ENCODE assay signal across 20 cellular contexts in the genomic region with DNA sequence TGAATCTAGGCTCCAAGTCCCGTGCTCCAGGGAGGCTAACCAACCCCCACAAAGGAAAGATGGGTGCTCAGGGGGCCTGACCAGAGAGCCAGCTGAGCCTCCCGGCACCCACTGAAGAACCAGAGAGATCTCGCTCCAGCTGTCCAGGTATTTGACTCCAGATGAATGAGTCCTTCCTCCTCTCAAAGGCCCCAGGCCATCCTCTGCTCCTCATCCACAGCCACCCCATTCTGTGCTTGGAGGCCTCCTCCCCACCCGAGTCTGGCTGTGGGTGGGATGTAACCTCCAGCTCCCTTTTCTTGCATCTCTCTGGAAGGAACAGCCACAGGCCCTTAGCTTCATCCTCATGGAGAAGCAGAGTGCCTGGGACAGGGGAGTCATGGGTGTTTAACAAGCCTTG. TPM values are rescaled to one million over a fixed set of nuclear protein-coding genes. Genes with fewer than 3 reads are reported as not detected.
DNase-seq lines count a peak whose midpoint lies in the region; ATAC-seq and TF ChIP-seq lines count a peak whose summit lies in the region.
"Had no signal": no experiment of that assay in that cellular context is flagged by ENCODE, and none has a peak within 500 bp of the region (broad histone marks: within the 10 kb centered on the region; RNA-seq: fewer than 3 reads in every experiment).

No MANE protein-coding gene starts in this region.

- H3K4me3 ChIP-seq in heart left ventricle (no peak overlapping the region), colonic mucosa (no peak overlapping the region), lung (no peak overlapping the region), spleen (no peak overlapping the region), BE2C (ENCODE audit: low read depth, low read length) (no peak overlapping the region)
- H3K4me3 ChIP-seq: GM12878, Peyer's patch had no signal

- 87 to 95% (median 91%) methylated on average over 4 of the region's 4 CpGs for WGBS in heart left ventricle, 4 donors
- WGBS in lung, 2 donors = 87 to 94% methylated on average over 4 of the region's 4 CpGs
- WGBS in spleen, 5 donors = 86 to 96% (median 95%) methylated on average over 3 to 4 of the region's 4 CpGs

- H3K27me3 ChIP-seq in heart left ventricle (no peaks in the 10 kb centered on the region), colonic mucosa (no peaks in the 10 kb centered on the region), lung (ENCODE audit: control insufficient read depth, insufficient read depth) (no peaks in the 10 kb centered on the region), spleen (replicated peaks in 1 of 7) (peaks cover 0 to 7% (median 0%) of the 10 kb centered on the region in 7 donors), BE2C (no peaks in the 10 kb centered on the region)
- H3K27me3 ChIP-seq: Peyer's patch had no signal

- TF ChIP-seq POLR2A in heart left ventricle (IDR thresholded peaks at IDR 0.05) (no peak), spleen (IDR thresholded peaks at IDR 0.05) (no peak)

- H3K9me3 ChIP-seq in heart left ventricle (no peaks in the 10 kb centered on the region), colonic mucosa (no peaks in the 10 kb centered on the region), lung (ENCODE audit: control insufficient read depth in 2 of 2, insufficient read depth in 1 of 2, low read length in 1 of 2) (peaks cover 0 to 2% of the 10 kb centered on the region in 2 donors), spleen (no peaks in the 10 kb centered on the region), BE2C (no peaks in the 10 kb centered on the region)
- H3K9me3 ChIP-seq: Peyer's patch had no signal

- intact Hi-C loops in heart left ventricle (cut with DNase I) = no loop called here
- intact Hi-C loops in cardiac septum (cut with DNase I) = no loop called here
- intact Hi-C loops in colonic mucosa (cut with DNase I) = no loop called here
- intact Hi-C loops in spleen (cut with DNase I; ENCODE audit: low total_unique reads) = no loop called here

- peaks cover 0 to 32% (median 12%) of the 10 kb centered on the region in 12 donors for H3K4me1 ChIP-seq in heart left ventricle
- H3K4me1 ChIP-seq in colonic mucosa = no peaks in the 10 kb centered on the region
- no peaks in the 10 kb centered on the region for H3K4me1 ChIP-seq in lung (ENCODE audit: control insufficient read depth in 2 of 2, insufficient read depth in 2 of 2, low read length in 2 of 2)
- H3K4me1 ChIP-seq in spleen = peaks cover 0 to 12% (median 0%) of the 10 kb centered on the region in 6 donors
- no peaks in the 10 kb centered on the region for H3K4me1 ChIP-seq in BE2C
- H3K4me1 ChIP-seq: Peyer's patch had no signal

- DNase-seq in heart left ventricle (no peak), cardiac septum (ENCODE audit: low spot score) (no peak), colonic mucosa (peak; percentile 9), lung (ENCODE audit: low spot score) (peak; percentile 26), spleen (peak; percentile 39), BE2C (no peak), UCSD-AML1 (lab: John Stamatoyannopoulos, UW; ENCODE audit: unreplicated experiment) (no peak), NCI-H146 (lab: John Stamatoyannopoulos, UW) (no peak)
- DNase-seq: ACHN; DND-41; NCI-H1105; NCI-H2029 treated with DMSO at 0.1 percent for 48 hours; NCI-H510A treated with DMSO at 0.1 percent for 48 hours; NCI-H748 treated with DMSO at 0.1 percent for 48 hours; NK-92 treated with Interleukin-12 subunit alpha and Interleukin-12 subunit beta, amount 100 ng/mL, for 24 hours; Peyer's patch had no signal

- peaks cover 0 to 37% (median 10%) of the 10 kb centered on the region in 9 donors for H3K36me3 ChIP-seq in heart left ventricle
- H3K36me3 ChIP-seq in colonic mucosa = no peaks in the 10 kb centered on the region
- peaks cover 0 to 9% of the 10 kb centered on the region in 2 donors for H3K36me3 ChIP-seq in lung (ENCODE audit: control insufficient read depth in 2 of 2, insufficient read depth in 2 of 2, low read length in 2 of 2)
- no peaks in the 10 kb centered on the region for H3K36me3 ChIP-seq in spleen
- no peaks in the 10 kb centered on the region for H3K36me3 ChIP-seq in BE2C
- H3K36me3 ChIP-seq: Peyer's patch had no signal

- TF ChIP-seq CTCF in heart left ventricle (IDR thresholded peaks at IDR 0.05) (no peak), colonic mucosa (IDR thresholded peaks at IDR 0.05) (no peak), lung (IDR thresholded peaks at IDR 0.05; ENCODE audit: control extremely low read depth, extremely low read depth) (no peak), spleen (IDR thresholded peaks at IDR 0.05 in 8 of 11, conservative IDR thresholded peaks at IDR 0.05 in 3 of 11) (no peak), BE2C (IDR thresholded peaks at IDR 0.05; ENCODE audit: low read depth, low read length) (no peak)

- H3K27ac ChIP-seq in heart left ventricle (peak overlapping the region in 7 of 12 donors; percentile 0 to 49 (median 30)), colonic mucosa (no peak overlapping the region), lung (ENCODE audit: low read depth in 1 of 2, low read length in 1 of 2) (no peak overlapping the region), spleen (no peak overlapping the region)
- H3K27ac ChIP-seq: 22Rv1, KMS-11, Peyer's patch had no signal

- ATAC-seq in heart left ventricle (no peak), lung (ENCODE audit: insufficient read depth, low FRiP score) (no peak)
- ATAC-seq: CD8-positive, alpha-beta T cell; GM12878 had no signal

- no peak overlapping the region for H3K9ac ChIP-seq in colonic mucosa (ENCODE audit: low read depth in 2 of 2, low read length in 2 of 2)
- H3K9ac ChIP-seq: KMS-11 had no signal

RNA-seq across cellular contexts. Expression of a gene that starts 44.6 kb away (rescaled TPM):
- total RNA-seq in heart left ventricle (10 to 100 TPM in 8 of 9 donors, 1 to 10 TPM in 1; 8.6 to 22.1 (median 15.8) TPM), cardiac septum (24.4 TPM), colonic mucosa (1 to 10 TPM; 1.2 to 3.1 TPM), lung (10 to 100 TPM; 10.9 to 49.4 TPM), spleen (1 to 10 TPM; 2.2 to 6.8 (median 4.1) TPM)
- polyA plus RNA-seq in heart left ventricle (1 to 10 TPM; 5.6 to 6.9 TPM), lung (1 to 10 TPM; 2.9 to 3.4 TPM), spleen (1 to 10 TPM in 1 of 3 donors, under 1 TPM in 2; 0.57 to 1.6 (median 0.80) TPM)
- polyA plus RNA-seq in BE2C (2012; ENCODE audit: insufficient read depth, insufficient read length, low read depth) = 1.0 TPM
- total RNA-seq: CD8-positive, alpha-beta T cell; GM12878 had no signal

Comparison
In these comparisons a context has a peak if more than half of its experiments do, and no peak if none do; other contexts are left out.
1. DNase-seq: peak in colonic mucosa (single experiment), lung (single experiment) and spleen (single experiment); none in heart left ventricle (0 of 5), cardiac septum (single experiment), BE2C (single experiment), UCSD-AML1 (single experiment) and NCI-H146 (single experiment).
2. H3K27ac ChIP-seq: peak in heart left ventricle (7 of 12); none in colonic mucosa (single experiment), lung (0 of 2) and spleen (0 of 8).